In genomic region chr20:41447026-41447425, GRCh38 we compare ENCODE assay signal across 30 cellular contexts.
"Had no signal": no experiment of that assay in that cellular context is flagged by ENCODE, and none has a peak within 500 bp of the region (broad histone marks: within the 10 kb centered on the region; RNA-seq: fewer than 3 reads in every experiment).

No MANE protein-coding gene starts in this region.

- H3K4me1 Mint-ChIP-seq: natural killer cell, neural crest cell had no signal

- FAIRE-seq: pancreas had no signal

- H3K4me1 ChIP-seq: pancreas, prostate gland, right lobe of liver, sigmoid colon, spleen, suprapubic skin, testis, tibial artery, transverse colon, upper lobe of right lung, uterus had no signal

- H3K27ac Mint-ChIP-seq: natural killer cell; nephron; stimulated activated memory B cell treated with anti-CD40 and anti-IgM and Interleukin-4, amounts not matched to agents 10 μg/mL and 1 μg/mL and 100 μg/mL, for 72 hours; type B pancreatic cell had no signal

- H3K4me3 ChIP-seq: pancreas, prostate gland, right lobe of liver, sigmoid colon, smooth muscle cell, spleen, suprapubic skin, testis, tibial artery, transverse colon, upper lobe of right lung, uterus had no signal

- H3K4me3 Mint-ChIP-seq: naive thymus-derived CD4-positive, alpha-beta T cell; natural killer cell; nephron; neural crest cell; stimulated activated memory B cell treated with anti-CD40 and anti-IgM and Interleukin-4, amounts not matched to agents 10 μg/mL and 1 μg/mL and 100 μg/mL, for 72 hours; stimulated activated naive CD8-positive, alpha-beta T cell treated with anti-CD3 and anti-CD28 coated beads, Interleukin-15, amount 100 ng/mL, for 72 hours; type B pancreatic cell had no signal

- H3K27me3 Mint-ChIP-seq: naive thymus-derived CD4-positive, alpha-beta T cell; stimulated activated memory B cell treated with anti-CD40 and anti-IgM and Interleukin-4, amounts not matched to agents 10 μg/mL and 1 μg/mL and 100 μg/mL, for 72 hours; stimulated activated naive CD8-positive, alpha-beta T cell treated with anti-CD3 and anti-CD28 coated beads, Interleukin-15, amount 100 ng/mL, for 72 hours; type B pancreatic cell had no signal

- H3K27ac ChIP-seq: neutrophil, pancreas, prostate gland, right lobe of liver, sigmoid colon, spleen, suprapubic skin, testis, tibial artery, transverse colon, upper lobe of right lung, uterus had no signal

- DNase-seq: naive thymus-derived CD4-positive, alpha-beta T cell; natural killer cell; nucleus accumbens; pancreas; right cardiac atrium; right lobe of liver; sigmoid colon; spleen; stimulated activated CD4-positive, alpha-beta T cell treated with anti-CD3 and anti-CD28 coated beads, Interleukin-12 subunit alpha, Interleukin-12 subunit beta, amount 100 ng/mL, for 4 hours; stimulated activated CD4-positive, alpha-beta T cell treated with anti-CD3 and anti-CD28 coated beads, Interleukin-1b, Interleukin-23, amount 100 ng/mL, for 48 hours; stimulated activated CD4-positive, alpha-beta T cell treated with anti-CD3 and anti-CD28 coated beads, Interleukin-4, amount 100 ng/mL, for 1 hour; stimulated activated CD4-positive, alpha-beta T cell treated with anti-CD3 and anti-CD28 coated beads, Interleukin-4, amount 100 ng/mL, for 4 hours; stimulated activated CD8-positive, alpha-beta memory T cell treated with anti-CD3 and anti-CD28 coated beads, Interleukin-4, amount 100 ng/mL, for 48 hours; stimulated activated naive CD4-positive, alpha-beta T cell; stimulated activated naive CD8-positive, alpha-beta T cell treated with anti-CD3 and anti-CD28 coated beads, Interleukin-15, amount 100 ng/mL, for 72 hours; stimulated activated naive CD8-positive, alpha-beta T cell treated with anti-CD3 and anti-CD28 coated beads, Interleukin-15, Interleukin-2, amounts not matched to agents 100 U/mL and 50 U/mL, for 24 hours; substantia nigra; testis; tibial artery; transverse colon; upper lobe of right lung; uterus had no signal

- H3K27me3 ChIP-seq: neutrophil, pancreas, right lobe of liver, sigmoid colon, spleen, suprapubic skin, testis, tibial artery, transverse colon, upper lobe of right lung, uterus had no signal

- H3K36me3 ChIP-seq: uterus had no signal

- H3K9me3 ChIP-seq: neutrophil, pancreas, prostate gland, right lobe of liver, sigmoid colon, spleen, suprapubic skin, testis, tibial artery, transverse colon, upper lobe of right lung, uterus had no signal

- H3K9me3 Mint-ChIP-seq: naive thymus-derived CD4-positive, alpha-beta T cell; natural killer cell; nephron; neural crest cell; stimulated activated memory B cell treated with anti-CD40 and anti-IgM and Interleukin-4, amounts not matched to agents 10 μg/mL and 1 μg/mL and 100 μg/mL, for 72 hours; stimulated activated naive CD8-positive, alpha-beta T cell treated with anti-CD3 and anti-CD28 coated beads, Interleukin-15, amount 100 ng/mL, for 72 hours; type B pancreatic cell had no signal
